ENCODE assay signal across 8 cellular contexts in genomic region chr20:49964964-49965780, GRCh38. TPM values are rescaled to one million over a fixed set of nuclear protein-coding genes. Genes with fewer than 3 reads are reported as not detected.
A peak's percentile ranks its signal among the peaks of the same experiment; 100 is the strongest.
DNase-seq lines count a peak whose midpoint lies in the region; ATAC-seq, FAIRE-seq and TF ChIP-seq lines count a peak whose summit lies in the region.

No MANE protein-coding gene starts in this region.

- H3K27ac Mint-ChIP-seq in activated T-cell treated with anti-CD3 and anti-CD28 coated beads, Interleukin-2, amount 50 U/mL, for 24 hours = no peak overlapping the region

- H3K4me1 Mint-ChIP-seq in activated T-cell treated with anti-CD3 and anti-CD28 coated beads, Interleukin-2, amount 50 U/mL, for 24 hours (ENCODE audit: low read depth) = no peaks in the 10 kb centered on the region

- peak in 2 of 4 donors; percentile 25 to 39 for TF ChIP-seq CTCF in pancreas (IDR thresholded peaks at IDR 0.05)

- no peaks in the 10 kb centered on the region for H3K36me3 ChIP-seq in pancreas

- no peak for FAIRE-seq in pancreas (lab: Jason Lieb, UNC)

- no peaks in the 10 kb centered on the region for H3K27me3 ChIP-seq in pancreas

- 55 to 59% methylated on average over 5 of the region's 5 CpGs for whole genome bisulfite sequencing in pancreas, 2 donors

- DNase-seq in ACHN (peak; percentile 63), EH (ENCODE audit: low read depth) (peak; percentile 52), NCI-H226 (peak; percentile 29), cerebellar cortex (ENCODE audit: low spot score) (peak; percentile 44), pancreas (peak in 3 of 6 donors; percentile 34 to 56 (median 45)), NCI-H1436 (lab: John Stamatoyannopoulos, UW) (no peak)
- no peak for DNase-seq in activated CD8-positive, alpha-beta memory T cell treated with anti-CD3 and anti-CD28 coated beads for 24 hours
- DNase-seq in activated T-cell treated with anti-CD3 and anti-CD28 coated beads, Interleukin-2, amount 50 U/mL, for 24 hours = no peak

- no peak overlapping the region for H3K4me3 Mint-ChIP-seq in activated T-cell treated with anti-CD3 and anti-CD28 coated beads, Interleukin-2, amount 50 U/mL, for 24 hours

- no peaks in the 10 kb centered on the region for H3K9me3 ChIP-seq in pancreas

- ATAC-seq in pancreas = peak; percentile 57 to 76 (median 68)

- H3K36me3 Mint-ChIP-seq in activated T-cell treated with anti-CD3 and anti-CD28 coated beads, Interleukin-2, amount 50 U/mL, for 24 hours (ENCODE audit: low read depth) = peaks cover 4% of the 10 kb centered on the region

- peak overlapping the region in 3 of 4 donors; percentile 5 to 50 (median 33) for H3K27ac ChIP-seq in pancreas

- intact Hi-C loops in pancreas (cut with DNase I) = no loop called here

- no peaks in the 10 kb centered on the region for H3K27me3 Mint-ChIP-seq in activated T-cell treated with anti-CD3 and anti-CD28 coated beads, Interleukin-2, amount 50 U/mL, for 24 hours

- in situ Hi-C loops in ACHN (cut with HindIII; ENCODE audit: low pct_ligation_motif_present, low pct_unique_long_range_greater_than_20kb, low sequenced_read_pairs) = no loop called here

- H3K4me3 ChIP-seq in pancreas = no peak overlapping the region

- H3K4me1 ChIP-seq in pancreas = no peaks in the 10 kb centered on the region

- no peaks in the 10 kb centered on the region for H3K9me3 Mint-ChIP-seq in activated T-cell treated with anti-CD3 and anti-CD28 coated beads, Interleukin-2, amount 50 U/mL, for 24 hours

RNA-seq across cellular contexts. Expression of gene SNAI1, which starts 17.6 kb away (rescaled TPM):
- 1 to 10 TPM in 2 of 6 donors, under 1 TPM in 4; 0.31 to 1.8 (median 0.52) TPM for total RNA-seq in pancreas
- polyA plus RNA-seq in pancreas = 1 to 10 TPM; 2.1 to 2.9 TPM

RNA-seq across cellular contexts. Expression of gene RNF114, which starts 29.0 kb away (rescaled TPM):
- 10 to 100 TPM; 37.1 to 61.9 (median 47.0) TPM for total RNA-seq in pancreas
- 10 to 100 TPM; 33.3 to 41.2 TPM for polyA plus RNA-seq in pancreas

RNA-seq across cellular contexts. Expression of gene SPATA2, which starts 49.8 kb away (rescaled TPM):
- 1 to 10 TPM; 3.9 to 7.0 (median 4.6) TPM for total RNA-seq in pancreas
- polyA plus RNA-seq in pancreas = 1 to 10 TPM; 4.0 to 5.8 TPM

Comparison
In these comparisons a context has a peak if more than half of its experiments do, and no peak if none do; other contexts are left out.
1. DNase-seq: peak in ACHN (single experiment), EH (single experiment), NCI-H226 (single experiment) and cerebellar cortex (single experiment); none in activated CD8-positive, alpha-beta memory T cell treated with anti-CD3 and anti-CD28 coated beads for 24 hours (single experiment), activated T-cell treated with anti-CD3 and anti-CD28 coated beads, Interleukin-2, amount 50 U/mL, for 24 hours (single experiment) and NCI-H1436 (single experiment).